ENCODE assay signal across 9 cellular contexts in genomic region chr3:177041021-177041729, GRCh38.
DNase-seq lines count a peak whose midpoint lies in the region; ATAC-seq and TF ChIP-seq lines count a peak whose summit lies in the region.
"Had no signal": no experiment of that assay in that cellular context is flagged by ENCODE, and none has a peak within 500 bp of the region (broad histone marks: within the 10 kb centered on the region; RNA-seq: fewer than 3 reads in every experiment).

No MANE protein-coding gene starts in this region.

- H3K4me3 Mint-ChIP-seq in stimulated activated memory B cell treated with anti-CD40 and anti-IgM and Interleukin-4, amounts not matched to agents 10 μg/mL and 1 μg/mL and 100 μg/mL, for 72 hours: no peak overlapping the region

- peak overlapping the region; percentile 47; the same call in 1 of the 2 replicates for H3K27ac ChIP-seq in PC-9
- H3K27ac ChIP-seq: 22Rv1 had no signal

- H3K4me3 ChIP-seq in PC-9: no peak overlapping the region

- H3K36me3 ChIP-seq in PC-9 (ENCODE audit: low read depth): peaks cover 88% of the 10 kb centered on the region

- POLR2A ChIA-PET in PC-9 (lab: Charles Lee; ENCODE audit: unreplicated experiment): interaction anchor here (0.6 kb wide), 1 partner anchor 11 kb away, joined by 5 read pairs; no protein-coding TSS in a partner anchor

- intact Hi-C loops in PC-9 (cut with micrococcal nuclease; ENCODE audit: unreplicated experiment): no loop called here
- intact Hi-C loops in Right ventricle myocardium superior (cut with DNase I): loop anchor here (10.0 kb wide), 1 partner anchor 324 kb away; no protein-coding TSS in a partner anchor

- H3K27ac Mint-ChIP-seq in stimulated activated memory B cell treated with anti-CD40 and anti-IgM and Interleukin-4, amounts not matched to agents 10 μg/mL and 1 μg/mL and 100 μg/mL, for 72 hours: peak overlapping the region; percentile 23

- H3K36me3 Mint-ChIP-seq in stimulated activated memory B cell treated with anti-CD40 and anti-IgM and Interleukin-4, amounts not matched to agents 10 μg/mL and 1 μg/mL and 100 μg/mL, for 72 hours: peaks cover 72% of the 10 kb centered on the region

- H3K27me3 Mint-ChIP-seq in stimulated activated memory B cell treated with anti-CD40 and anti-IgM and Interleukin-4, amounts not matched to agents 10 μg/mL and 1 μg/mL and 100 μg/mL, for 72 hours: no peaks in the 10 kb centered on the region

- peaks cover 18% of the 10 kb centered on the region; the same call in 1 of the 2 replicates for H3K9me3 ChIP-seq in PC-9 (ENCODE audit: insufficient read depth, low read depth)

- H2AFZ ChIP-seq in PC-9: no peak overlapping the region

- no peaks in the 10 kb centered on the region for H3K9me2 ChIP-seq in PC-9 (ENCODE audit: insufficient read depth)

- no peak overlapping the region for H3K4me2 ChIP-seq in PC-9

- no TSS peak for BruUV-seq in PC-9 (replicated peaks; lab: Mats Ljungman, UMichigan)

- peaks cover 27% of the 10 kb centered on the region for H3K4me1 Mint-ChIP-seq in stimulated activated memory B cell treated with anti-CD40 and anti-IgM and Interleukin-4, amounts not matched to agents 10 μg/mL and 1 μg/mL and 100 μg/mL, for 72 hours

- TF ChIP-seq CTCF in PC-9 (conservative IDR thresholded peaks at IDR 0.05): no peak

- ATAC-seq in Right ventricle myocardium superior (ENCODE audit: poor library complexity) (peak; percentile 94), HG03521 (IDR thresholded peaks at IDR 0.05; ENCODE audit: unreplicated experiment) (no peak), HG03342 (IDR thresholded peaks at IDR 0.05; ENCODE audit: unreplicated experiment) (no peak)
- ATAC-seq in stimulated activated memory B cell treated with anti-CD40 and anti-IgM and Interleukin-4, amounts not matched to agents 10 μg/mL and 1 μg/mL and 100 μg/mL, for 72 hours: no peak

- H3K79me2 ChIP-seq in PC-9 (ENCODE audit: low read depth): peaks cover 14% of the 10 kb centered on the region; the same call in 1 of the 2 replicates

- H4K20me1 ChIP-seq in PC-9 (ENCODE audit: insufficient read depth): no peaks in the 10 kb centered on the region

- DNase-seq in DMS153 (lab: John Stamatoyannopoulos, UW) (peak; percentile 67), DMS153 treated with DMSO at 0.1 percent for 48 hours (lab: John Stamatoyannopoulos, UW; ENCODE audit: unreplicated experiment) (no peak), PC-9 (no peak), Right ventricle myocardium superior (peak; percentile 45), HuH-7 (ENCODE audit: low spot score) (no peak)

- CTCF ChIA-PET in PC-9 (lab: Charles Lee): no interaction called here

- H3K9me3 Mint-ChIP-seq in stimulated activated memory B cell treated with anti-CD40 and anti-IgM and Interleukin-4, amounts not matched to agents 10 μg/mL and 1 μg/mL and 100 μg/mL, for 72 hours: peaks cover 5% of the 10 kb centered on the region

- peaks cover 18% of the 10 kb centered on the region for H3F3A ChIP-seq in PC-9 (ENCODE audit: insufficient read depth, low read depth)

- H3K4me1 ChIP-seq in PC-9 (replicated peaks; ENCODE audit: insufficient read depth): peaks cover 17% of the 10 kb centered on the region

- H3K27me3 ChIP-seq in PC-9 (ENCODE audit: insufficient read depth, low read depth): no peaks in the 10 kb centered on the region

Comparison
In these comparisons a context has a peak if more than half of its experiments do, and no peak if none do; other contexts are left out.
1. DNase-seq: peak in DMS153 (single experiment) and Right ventricle myocardium superior (single experiment); none in DMS153 treated with DMSO at 0.1 percent for 48 hours (single experiment), PC-9 (0 of 2) and HuH-7 (single experiment).